ENCODE assay signal across 13 cellular contexts in genomic region chr1:224500802-224501201, GRCh38.
DNase-seq lines count a peak whose midpoint lies in the region; TF ChIP-seq lines count a peak whose summit lies in the region.
"Had no signal": no experiment of that assay in that cellular context is flagged by ENCODE, and none has a peak within 500 bp of the region (broad histone marks: within the 10 kb centered on the region; RNA-seq: fewer than 3 reads in every experiment).

No MANE protein-coding gene starts in this region.

- H3K27ac Mint-ChIP-seq in brain (peak overlapping the region; percentile 3 to 46 (median 13)), chondrocyte (ENCODE audit: unreplicated experiment) (no peak overlapping the region)
- H3K27ac Mint-ChIP-seq: activated T-helper 17 cell treated with anti-CD3 and anti-CD28 coated beads, Interleukin-2, amount 50 U/mL, for 72 hours; progenitor cell of endocrine pancreas had no signal

- peak; percentile 47 for DNase-seq in Ammon's horn (ENCODE audit: low spot score)
- peak; percentile 95 for DNase-seq in DMS 273 (lab: John Stamatoyannopoulos, UW; ENCODE audit: unreplicated experiment)
- DNase-seq in NCI-H446 treated with DMSO at 0.1 percent for 48 hours (lab: John Stamatoyannopoulos, UW): peak; percentile 37
- DNase-seq in superior temporal gyrus (ENCODE audit: extremely low spot score): no peak
- no peak for DNase-seq in chondrocyte (ENCODE audit: low spot score)
- DNase-seq in effector CD8-positive, alpha-beta T cell (lab: John Stamatoyannopoulos, UW): no peak
- DNase-seq: hippocampal formation; NCI-H345; stimulated activated CD4-positive, alpha-beta T cell treated with anti-CD3 and anti-CD28 coated beads, Interleukin-12 subunit alpha, Interleukin-12 subunit beta, amount 100 ng/mL, for 4 hours; testis had no signal

- H3K4me3 Mint-ChIP-seq in brain (no peak overlapping the region), chondrocyte (ENCODE audit: unreplicated experiment) (no peak overlapping the region)
- H3K4me3 Mint-ChIP-seq: activated T-helper 17 cell treated with anti-CD3 and anti-CD28 coated beads, Interleukin-2, amount 50 U/mL, for 72 hours had no signal

- TF ChIP-seq CTCF in brain (conservative IDR thresholded peaks at IDR 0.05) (no peak), chondrocyte (IDR thresholded peaks at IDR 0.05) (no peak)

- H3K9me3 Mint-ChIP-seq in brain: peaks cover 6 to 10% (median 7%) of the 10 kb centered on the region in 5 experiments
- peaks cover 10% of the 10 kb centered on the region for H3K9me3 Mint-ChIP-seq in chondrocyte (ENCODE audit: low read depth)
- H3K9me3 Mint-ChIP-seq: activated T-helper 17 cell treated with anti-CD3 and anti-CD28 coated beads, Interleukin-2, amount 50 U/mL, for 72 hours had no signal

- no peaks in the 10 kb centered on the region for H3K27me3 Mint-ChIP-seq in brain
- H3K27me3 Mint-ChIP-seq in chondrocyte (ENCODE audit: low read depth): no peaks in the 10 kb centered on the region
- H3K27me3 Mint-ChIP-seq: activated T-helper 17 cell treated with anti-CD3 and anti-CD28 coated beads, Interleukin-2, amount 50 U/mL, for 72 hours had no signal

- peaks cover 77% of the 10 kb centered on the region for H3K4me1 Mint-ChIP-seq in brain
- peaks cover 65% of the 10 kb centered on the region for H3K4me1 Mint-ChIP-seq in chondrocyte (ENCODE audit: low read depth)

- peaks cover 18% of the 10 kb centered on the region for H3K36me3 Mint-ChIP-seq in brain
- no peaks in the 10 kb centered on the region for H3K36me3 Mint-ChIP-seq in chondrocyte (ENCODE audit: low read depth)

Comparison
In these comparisons a context has a peak if more than half of its experiments do, and no peak if none do; other contexts are left out.
1. DNase-seq: peak in Ammon's horn (single experiment), DMS 273 (single experiment) and NCI-H446 treated with DMSO at 0.1 percent for 48 hours (single experiment); none in superior temporal gyrus (single experiment), chondrocyte (single experiment) and effector CD8-positive, alpha-beta T cell (single experiment).